11 cellular contexts compared by ENCODE assay signal in the genomic region with DNA sequence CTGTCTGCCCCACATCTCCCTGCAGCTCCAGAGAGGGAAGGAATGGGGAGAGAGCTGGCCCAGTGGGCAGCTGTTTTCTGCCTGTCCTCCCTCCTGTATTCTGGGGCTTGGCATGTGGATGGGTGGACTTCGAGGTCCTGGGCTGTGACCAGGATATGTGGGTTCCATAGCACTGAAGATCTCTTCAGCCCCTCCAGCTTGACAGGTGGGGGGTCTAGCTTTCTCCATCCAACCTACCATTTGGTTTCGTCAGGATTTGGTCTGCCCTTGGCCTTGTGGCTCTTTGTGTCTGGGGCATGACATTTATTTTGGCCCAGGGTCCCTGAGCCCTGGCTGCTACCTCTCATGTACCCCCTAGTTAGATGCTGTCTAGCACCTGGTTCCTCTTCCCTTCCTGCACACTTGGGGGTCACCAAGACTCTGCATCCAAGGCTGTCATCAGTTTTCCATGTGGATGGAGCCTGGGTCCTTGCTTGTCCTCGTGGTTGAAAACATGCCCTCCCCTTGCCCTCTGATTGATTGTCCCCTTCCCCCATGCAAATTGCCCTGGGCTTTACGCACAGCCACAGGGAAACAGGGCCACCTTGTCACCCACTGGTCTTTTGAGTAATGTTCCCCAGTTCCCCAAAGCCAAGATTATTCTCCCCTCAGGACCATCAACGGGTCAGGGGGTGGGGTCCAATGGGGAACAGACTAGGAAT. TPM values are rescaled to one million over a fixed set of nuclear protein-coding genes. Genes with fewer than 3 reads are reported as not detected.
A peak's percentile ranks its signal among the peaks of the same experiment; 100 is the strongest.
DNase-seq lines count a peak whose midpoint lies in the region; ATAC-seq and TF ChIP-seq lines count a peak whose summit lies in the region.
"Had no signal": no experiment of that assay in that cellular context is flagged by ENCODE, and none has a peak within 500 bp of the region (broad histone marks: within the 10 kb centered on the region; RNA-seq: fewer than 3 reads in every experiment).

No MANE protein-coding gene starts in this region.

- H3K79me2 ChIP-seq in trophoblast cell (ENCODE audit: control insufficient read depth, insufficient read depth, low read length, poor library complexity) = peaks cover 45% of the 10 kb centered on the region

- H3K14ac ChIP-seq in trophoblast cell (ENCODE audit: low read length) = peak overlapping the region; percentile 53

- H4K91ac ChIP-seq in trophoblast cell (ENCODE audit: low read depth, low read length) = peak overlapping the region; percentile 51

- H3K9me3 ChIP-seq in trophoblast cell (ENCODE audit: insufficient read depth, low read depth, low read length) = no peaks in the 10 kb centered on the region

- no peaks in the 10 kb centered on the region for H3K36me3 ChIP-seq in trophoblast cell (ENCODE audit: control insufficient read depth in 1 of 2, insufficient read depth in 2 of 2, low read length in 2 of 2)

- TF ChIP-seq CTCF in 22Rv1 (IDR thresholded peaks at IDR 0.05) = no peak
- no peak for TF ChIP-seq CTCF in RWPE1 (conservative IDR thresholded peaks at IDR 0.05; ENCODE audit: low read depth)
- TF ChIP-seq CTCF in foreskin fibroblast (IDR thresholded peaks at IDR 0.05; ENCODE audit: low read depth, low read length) = no peak
- no peak for TF ChIP-seq CTCF in foreskin keratinocyte (conservative IDR thresholded peaks at IDR 0.05)

- H3K9ac ChIP-seq in trophoblast cell (ENCODE audit: low read length) = no peak overlapping the region

- H3K23ac ChIP-seq in trophoblast cell (ENCODE audit: low read length) = no peak overlapping the region

- peak overlapping the region; percentile 57 for H2BK5ac ChIP-seq in trophoblast cell (ENCODE audit: low read depth, low read length, poor library complexity)

- no peak for DNase-seq in RWPE1 (ENCODE audit: low spot score)
- DNase-seq in foreskin fibroblast = no peak
- DNase-seq in trophoblast cell = no peak
- DNase-seq in hippocampal formation (lab: John Stamatoyannopoulos, UW) = no peak
- DNase-seq in NCI-H1105 treated with DMSO at 0.1 percent for 48 hours (lab: John Stamatoyannopoulos, UW) = no peak
- DNase-seq in NCI-H446 (lab: John Stamatoyannopoulos, UW) = no peak
- DNase-seq in foreskin keratinocyte = no peak
- DNase-seq: NCI-H1694 treated with DMSO at 0.1 percent for 48 hours; stimulated activated CD4-positive, alpha-beta T cell treated with anti-CD3 and anti-CD28 coated beads, Interleukin-4, amount 100 ng/mL, for 4 hours had no signal

- H4K8ac ChIP-seq in trophoblast cell (ENCODE audit: low read depth, low read length) = no peak overlapping the region

- H3K18ac ChIP-seq in trophoblast cell (ENCODE audit: low read length) = peak overlapping the region; percentile 50

- H2AFZ ChIP-seq in trophoblast cell (ENCODE audit: insufficient read depth, low read length, poor library complexity) = peak overlapping the region; percentile 5

- peaks cover 49% of the 10 kb centered on the region for H3K79me1 ChIP-seq in trophoblast cell (ENCODE audit: low read length)

- POLR2A ChIA-PET in RWPE1 (lab: Yijun Ruan, JAX; ENCODE audit: low non-redundant PET) = interaction anchor here (1.1 kb wide), 1 partner anchor 201 kb away, joined by 6 read pairs; no protein-coding TSS in a partner anchor

- WGBS in trophoblast cell (ENCODE audit: extremely low coverage, insufficient coverage, insufficient read length) = no CpG with 5 or more reads among the region's 5 CpGs

- H3K4me1 ChIP-seq in trophoblast cell (ENCODE audit: control insufficient read depth in 1 of 2, insufficient read depth in 2 of 2, low read length in 2 of 2) (peaks cover 51 to 59% of the 10 kb centered on the region in 2 experiments), foreskin keratinocyte (peaks cover 34% of the 10 kb centered on the region)

- H2BK120ac ChIP-seq in trophoblast cell (ENCODE audit: insufficient read depth, low read length, poor library complexity) = peak overlapping the region; percentile 43

- ATAC-seq in foreskin keratinocyte = no peak
- ATAC-seq: activated CD4-positive, CD25-positive, alpha-beta regulatory T cell treated with anti-CD3 and anti-CD28 coated beads, Interleukin-2, amount 50 U/mL, for 24 hours had no signal

- H3K27me3 ChIP-seq in trophoblast cell (ENCODE audit: insufficient read depth, low read length) (no peaks in the 10 kb centered on the region), foreskin keratinocyte (peaks cover 3% of the 10 kb centered on the region)

- CTCF ChIA-PET in RWPE1 (lab: Yijun Ruan, JAX) = interaction anchor here (0.6 to 2.0 kb wide), 3 partner anchors 162 to 213 kb away, joined by 3 to 9 read pairs (median 6); no protein-coding TSS in a partner anchor

- H3K27ac ChIP-seq in 22Rv1 (peak overlapping the region; percentile 98), RWPE1 (peak overlapping the region; percentile 97), trophoblast cell (ENCODE audit: low read depth, low read length) (peak overlapping the region; percentile 88), foreskin keratinocyte (no peak overlapping the region)

- H2AK5ac ChIP-seq in trophoblast cell (ENCODE audit: low read length) = peak overlapping the region; percentile 41

- peak overlapping the region; percentile 57 for H3K4me2 ChIP-seq in trophoblast cell (ENCODE audit: low read length)

- no peak overlapping the region for H4K12ac ChIP-seq in trophoblast cell (ENCODE audit: low read depth, low read length)

- peak overlapping the region; percentile 46 for H2BK12ac ChIP-seq in trophoblast cell (ENCODE audit: low read length)

- H3K4me3 ChIP-seq in foreskin fibroblast (ENCODE audit: low read depth in 1 of 2, low read length in 2 of 2) (peak overlapping the region; percentile 29 to 81), trophoblast cell (ENCODE audit: low read depth, low read length) (no peak overlapping the region)

- peak overlapping the region; percentile 47 for H3K4ac ChIP-seq in trophoblast cell (ENCODE audit: low read depth, low read length)

RNA-seq across cellular contexts. Expression of a gene that starts 3.2 kb away (rescaled TPM):
- polyA plus RNA-seq in trophoblast cell (2013) = 11.1 and 12.0 TPM in 2 replicates
- total RNA-seq in foreskin keratinocyte = 5.2 and 10.8 TPM in 2 replicates
- polyA plus RNA-seq in foreskin keratinocyte = 4.3 and 6.5 TPM in 2 replicates
